9 cellular contexts compared by ENCODE assay signal in genomic region chr2:187499941-187500532, GRCh38. TPM values are rescaled to one million over a fixed set of nuclear protein-coding genes. Genes with fewer than 3 reads are reported as not detected.
DNase-seq lines count a peak whose midpoint lies in the region; TF ChIP-seq lines count a peak whose summit lies in the region.
"Had no signal": no experiment of that assay in that cellular context is flagged by ENCODE, and none has a peak within 500 bp of the region (broad histone marks: within the 10 kb centered on the region; RNA-seq: fewer than 3 reads in every experiment).

No MANE protein-coding gene starts in this region.

- no peak overlapping the region for H3K4ac ChIP-seq in H9 (ENCODE audit: low read depth, low read length)

- no peaks in the 10 kb centered on the region for H3K9me3 ChIP-seq in H9 (ENCODE audit: control insufficient read depth, low read depth, low read length)
- H3K9me3 ChIP-seq: BLaER1 had no signal

- no peak overlapping the region for H2BK20ac ChIP-seq in H9 (ENCODE audit: low read depth, low read length, poor library complexity, severe bottlenecking)

- H3T11ph ChIP-seq in H9 (ENCODE audit: low read length): no peak overlapping the region

- H2BK5ac ChIP-seq in H9 (ENCODE audit: insufficient read length, low read length): no peak overlapping the region

- H3K4me1 Mint-ChIP-seq in H9 (peaks cover 11 to 19% of the 10 kb centered on the region in 2 experiments), MCF 10A (ENCODE audit: insufficient read depth, unreplicated experiment) (peaks cover 12% of the 10 kb centered on the region)

- H4K20me1 ChIP-seq in H9 (ENCODE audit: control insufficient read depth, insufficient read depth, insufficient read length): no peaks in the 10 kb centered on the region
- H4K20me1 ChIP-seq: BLaER1 had no signal

- H2AFZ ChIP-seq in H9 (ENCODE audit: low read length): no peak overlapping the region

- CTCF ChIA-PET in MCF 10A (lab: Yijun Ruan, JAX): interaction anchor here (0.5 to 7.8 kb wide), 60 partner anchors 9 to 1579 kb away, joined by 3 to 363 read pairs (median 5); partner anchors contain the start of gene TFPI

- H3K4me2 ChIP-seq in H9 (ENCODE audit: insufficient read depth, insufficient read length, low read length): no peak overlapping the region
- H3K4me2 ChIP-seq: BLaER1 had no signal

- H3K27ac ChIP-seq in H9 (ENCODE audit: insufficient read length, low read depth, low read length): no peak overlapping the region
- H3K27ac ChIP-seq: BLaER1 had no signal

- H2BK120ac ChIP-seq in H9 (ENCODE audit: low read depth, low read length, poor library complexity, severe bottlenecking): no peak overlapping the region

- H3K27me3 Mint-ChIP-seq in H9 (ENCODE audit: low read depth) (no peaks in the 10 kb centered on the region), MCF 10A (ENCODE audit: insufficient read depth, unreplicated experiment) (no peaks in the 10 kb centered on the region)

- peak; percentile 9 to 82 (median 20) for DNase-seq in NCI-H1417 (lab: John Stamatoyannopoulos, UW)
- no peak for DNase-seq in NCI-H1417 treated with DMSO at 0.1 percent for 48 hours (lab: John Stamatoyannopoulos, UW)
- peak; percentile 42 for DNase-seq in H9
- DNase-seq in Kasumi-1 (lab: John Stamatoyannopoulos, UW): peak; percentile 85 to 87
- peak; percentile 75 for DNase-seq in RKO (ENCODE audit: low spot score)
- peak; percentile 76 for DNase-seq in MCF 10A (ENCODE audit: unreplicated experiment)
- peak; percentile 68 for DNase-seq in kidney tubule cell (ENCODE audit: low spot score)
- peak; percentile 60 for DNase-seq in stimulated activated CD8-positive, alpha-beta memory T cell treated with anti-CD3 and anti-CD28 coated beads, Interleukin-4, amount 100 ng/mL, for 48 hours

- no peak overlapping the region for H2BK12ac ChIP-seq in H9 (ENCODE audit: insufficient read length, low read depth, low read length)

- H3K27ac Mint-ChIP-seq in H9: no peak overlapping the region
- no peak overlapping the region for H3K27ac Mint-ChIP-seq in MCF 10A (ENCODE audit: low read depth, unreplicated experiment)

- H3K23ac ChIP-seq in H9 (ENCODE audit: insufficient read length, low read depth, low read length): no peak overlapping the region

- H3K4me1 ChIP-seq in H9 (ENCODE audit: insufficient read depth, low read length): no peaks in the 10 kb centered on the region

- 100% methylated on average over 1 of the region's 2 CpGs for WGBS in H9 (ENCODE audit: extremely low coverage, insufficient read length, low lambda C conversion rate)

- no peak overlapping the region for H3K14ac ChIP-seq in H9 (ENCODE audit: insufficient read depth, low read length)

- BruUV-seq in MCF 10A (replicated peaks; lab: Mats Ljungman, UMichigan): no TSS peak

- no peak overlapping the region for H3K18ac ChIP-seq in H9 (ENCODE audit: insufficient read length, low read depth, low read length)

- H3K4me3 Mint-ChIP-seq in H9 (no peak overlapping the region), MCF 10A (ENCODE audit: unreplicated experiment) (no peak overlapping the region)

- H3K9me3 Mint-ChIP-seq in H9 (no peaks in the 10 kb centered on the region), MCF 10A (ENCODE audit: unreplicated experiment) (no peaks in the 10 kb centered on the region)

- H4K5ac ChIP-seq in H9 (ENCODE audit: insufficient read length, low read depth, low read length): no peak overlapping the region

- H2BK15ac ChIP-seq in H9 (ENCODE audit: low read depth, low read length): no peak overlapping the region

- H2AK5ac ChIP-seq in H9 (ENCODE audit: insufficient read length, low read length): no peak overlapping the region

- H3K9ac ChIP-seq in H9 (ENCODE audit: extremely low read depth, insufficient read length, low read length): no peak overlapping the region
- H3K9ac ChIP-seq: BLaER1 had no signal

- no peaks in the 10 kb centered on the region for H3K27me3 ChIP-seq in H9 (ENCODE audit: insufficient read depth, low read length)
- H3K27me3 ChIP-seq: BLaER1 had no signal

- H3K36me3 Mint-ChIP-seq in H9 (ENCODE audit: insufficient read depth in 1 of 3, low read depth in 3 of 3): 0 out of 7 replicates have a peak, but pooled peaks cover 0 to 2% (median 0%) of the 10 kb centered on the region in 3 experiments
- H3K36me3 Mint-ChIP-seq in MCF 10A (ENCODE audit: insufficient read depth, unreplicated experiment): peaks cover 16% of the 10 kb centered on the region

- H3K79me1 ChIP-seq in H9 (ENCODE audit: insufficient read depth, low read depth, low read length, poor library complexity, severe bottlenecking): no peaks in the 10 kb centered on the region

- intact Hi-C loops in MCF 10A (cut with micrococcal nuclease): loop anchor here (1.0 to 10.0 kb wide), 7 partner anchors 80 to 1013 kb away; partner anchors contain the start of gene GULP1

- peak; percentile 97 for TF ChIP-seq CTCF in H9 (conservative IDR thresholded peaks at IDR 0.05)
- peak; percentile 79 for TF ChIP-seq CTCF in MCF 10A (IDR thresholded peaks at IDR 0.05; ENCODE audit: unreplicated experiment)

- H4K91ac ChIP-seq in H9 (ENCODE audit: insufficient read length, low read depth, low read length): no peak overlapping the region

- no peaks in the 10 kb centered on the region for H3K79me2 ChIP-seq in H9 (ENCODE audit: insufficient read depth, low read length)

- H4K8ac ChIP-seq in H9 (replicated peaks; ENCODE audit: insufficient read length, low read depth, low read length): no peak overlapping the region

- no peaks in the 10 kb centered on the region for H3K23me2 ChIP-seq in H9 (ENCODE audit: insufficient read length, low read depth, low read length, poor library complexity, severe bottlenecking)

- H3K56ac ChIP-seq in H9 (ENCODE audit: insufficient read length, low read depth, low read length): no peak overlapping the region

- POLR2A ChIA-PET in MCF 10A (lab: Yijun Ruan, JAX): interaction anchor here (0.8 to 3.1 kb wide), 7 partner anchors 47 to 793 kb away, joined by 3 to 44 read pairs (median 3); no protein-coding TSS in a partner anchor

RNA-seq across cellular contexts. Expression of gene CALCRL, which starts 52.0 kb away (rescaled TPM):
- 1.4 and 1.7 TPM in 2 replicates for total RNA-seq in H9 (2021)
- 0.16 and 0.32 TPM in 2 replicates for total RNA-seq in MCF 10A (2022)

RNA-seq across cellular contexts. Expression of gene TFPI, which starts 54.2 kb away (rescaled TPM):
- total RNA-seq in H9 (2021) (5.7 and 5.8 TPM in 2 replicates), MCF 10A (2022) (67.4 and 71.1 TPM in 2 replicates)

Comparison
In these comparisons a context has a peak if more than half of its experiments do, and no peak if none do; other contexts are left out.
1. RNA of gene TFPI, which starts 54.2 kb away (total RNA-seq): 67.4 to 71.1 TPM in MCF 10A; 5.7 to 5.8 TPM in H9; every median in the first group is over 10 times any median in the second.